ENCODE assay signal across 18 cellular contexts in the genomic region with DNA sequence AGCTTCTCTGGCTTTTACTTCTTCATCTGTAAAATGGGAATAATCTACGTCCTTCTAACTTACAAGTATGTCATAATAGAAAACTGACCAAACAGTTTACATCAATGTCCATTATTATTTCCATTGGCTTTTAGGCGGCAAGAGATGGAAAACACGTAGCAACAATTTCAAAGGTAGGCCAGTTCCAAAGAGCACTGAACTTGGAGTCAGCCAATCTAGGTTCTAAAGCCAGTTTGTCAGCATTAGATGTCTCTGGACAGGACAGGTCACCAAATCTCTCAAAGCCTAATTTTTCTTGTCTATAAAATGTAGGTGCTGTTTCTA.
"Had no signal": no experiment of that assay in that cellular context is flagged by ENCODE, and none has a peak within 500 bp of the region (broad histone marks: within the 10 kb centered on the region; RNA-seq: fewer than 3 reads in every experiment).

No MANE protein-coding gene starts in this region.

- H3K36me3 ChIP-seq: SJSA1 had no signal

- H3K27ac Mint-ChIP-seq: activated CD4-positive, alpha-beta memory T cell treated with anti-CD3 and anti-CD28 coated beads for 36 hours; activated naive CD8-positive, alpha-beta T cell treated with anti-CD3 and anti-CD28 coated beads, Interleukin-2, amount 10 ng/mL, durations not matched to agents 7 days and 5 days; activated T-cell treated with anti-CD3 and anti-CD28 coated beads, Interleukin-2, amount 50 U/mL, for 72 hours; naive B cell; stimulated activated memory B cell treated with anti-CD40 and anti-IgM and Interleukin-4, amounts not matched to agents 10 μg/mL and 1 μg/mL and 100 μg/mL, for 72 hours had no signal

- H3K4me1 Mint-ChIP-seq: naive B cell; stimulated activated memory B cell treated with anti-CD40 and anti-IgM and Interleukin-4, amounts not matched to agents 10 μg/mL and 1 μg/mL and 100 μg/mL, for 72 hours had no signal

- H3K9me3 ChIP-seq: SJSA1, testis had no signal

- H3K27me3 ChIP-seq: SJSA1, testis had no signal

- H3K36me3 Mint-ChIP-seq: activated CD4-positive, alpha-beta memory T cell treated with anti-CD3 and anti-CD28 coated beads for 36 hours; activated naive CD8-positive, alpha-beta T cell treated with anti-CD3 and anti-CD28 coated beads, Interleukin-2, amount 10 ng/mL, durations not matched to agents 7 days and 5 days; naive B cell; stimulated activated memory B cell treated with anti-CD40 and anti-IgM and Interleukin-4, amounts not matched to agents 10 μg/mL and 1 μg/mL and 100 μg/mL, for 72 hours had no signal

- H3K9me3 Mint-ChIP-seq: activated CD4-positive, alpha-beta memory T cell treated with anti-CD3 and anti-CD28 coated beads for 36 hours; activated naive CD8-positive, alpha-beta T cell treated with anti-CD3 and anti-CD28 coated beads, Interleukin-2, amount 10 ng/mL, durations not matched to agents 7 days and 5 days; activated T-cell treated with anti-CD3 and anti-CD28 coated beads, Interleukin-2, amount 50 U/mL, for 72 hours; stimulated activated memory B cell treated with anti-CD40 and anti-IgM and Interleukin-4, amounts not matched to agents 10 μg/mL and 1 μg/mL and 100 μg/mL, for 72 hours had no signal

- H3K4me3 ChIP-seq: lung, SJSA1, testis had no signal

- DNase-seq: activated CD4-positive, alpha-beta memory T cell treated with anti-CD3 and anti-CD28 coated beads for 36 hours; activated CD8-positive, alpha-beta memory T cell treated with anti-CD3 and anti-CD28 coated beads, Interleukin-2, amount 50 U/mL, for 4 hours; activated gamma-delta T cell treated with Interleukin-2 at 50 U/mL for 16 hours; activated naive CD8-positive, alpha-beta T cell treated with anti-CD3 and anti-CD28 coated beads, Interleukin-2, amount 10 ng/mL, durations not matched to agents 7 days and 5 days; activated T-cell treated with anti-CD3 and anti-CD28 coated beads, Interleukin-2, amount 50 U/mL, for 72 hours; caudate nucleus; erythroblast; glutamatergic neuron; midbrain; naive B cell; stimulated activated CD4-positive, alpha-beta T cell treated with anti-CD3 and anti-CD28 coated beads, Interleukin-1b, Interleukin-23, amount 100 ng/mL, for 48 hours; T1000; testis had no signal

- ATAC-seq: activated T-cell treated with anti-CD3 and anti-CD28 coated beads, Interleukin-2, amount 50 U/mL, for 72 hours; stimulated activated memory B cell treated with anti-CD40 and anti-IgM and Interleukin-4, amounts not matched to agents 10 μg/mL and 1 μg/mL and 100 μg/mL, for 72 hours had no signal

- H3K4me1 ChIP-seq: SJSA1 had no signal

- H3K9ac ChIP-seq: parathyroid adenoma had no signal

- H3K27ac ChIP-seq: parathyroid adenoma, SJSA1, VCaP had no signal

- H3K4me3 Mint-ChIP-seq: activated CD4-positive, alpha-beta memory T cell treated with anti-CD3 and anti-CD28 coated beads for 36 hours; activated naive CD8-positive, alpha-beta T cell treated with anti-CD3 and anti-CD28 coated beads, Interleukin-2, amount 10 ng/mL, durations not matched to agents 7 days and 5 days; activated T-cell treated with anti-CD3 and anti-CD28 coated beads, Interleukin-2, amount 50 U/mL, for 72 hours; naive B cell; stimulated activated memory B cell treated with anti-CD40 and anti-IgM and Interleukin-4, amounts not matched to agents 10 μg/mL and 1 μg/mL and 100 μg/mL, for 72 hours had no signal

- H3K27me3 Mint-ChIP-seq: activated CD4-positive, alpha-beta memory T cell treated with anti-CD3 and anti-CD28 coated beads for 36 hours; stimulated activated memory B cell treated with anti-CD40 and anti-IgM and Interleukin-4, amounts not matched to agents 10 μg/mL and 1 μg/mL and 100 μg/mL, for 72 hours had no signal
